2 cellular contexts compared by ENCODE assay signal in genomic region chr12:107669946-107670345, GRCh38.
TF ChIP-seq lines count a peak whose summit lies in the region.

No MANE protein-coding gene starts in this region.

TF ChIP-seq in GM23338, 12 proteins besides CTCF, POLR2A, EP300 and RAD21 (continued from another document):
- TF ChIP-seq ZNF114 (CRISPR knock-in tag; IDR thresholded peaks at IDR 0.05) (no peak), POLR2AphosphoS5 (IDR thresholded peaks at IDR 0.05; ENCODE audit: low read depth) (no peak)

TF ChIP-seq in neural cell, 6 proteins besides CTCF, POLR2A, EP300 and RAD21 (continued from another document):
- TF ChIP-seq SMC3 (conservative IDR thresholded peaks at IDR 0.05; ENCODE audit: poor library complexity): no peak
- TF ChIP-seq POLR2AphosphoS5 (IDR thresholded peaks at IDR 0.05): no peak
- no peak for TF ChIP-seq REST (IDR thresholded peaks at IDR 0.05; ENCODE audit: borderline replicate concordance)
